ENCODE assay signal across 2 cellular contexts in genomic region chr2:120254178-120254577, GRCh38.
TF ChIP-seq lines count a peak whose summit lies in the region.

No MANE protein-coding gene starts in this region.

TF ChIP-seq in SK-N-SH, 30 proteins besides CTCF, POLR2A, EP300 and RAD21:
- TF ChIP-seq GATA2 (CRISPR knock-in tag; IDR thresholded peaks at IDR 0.05) (no peak), MXI1 (IDR thresholded peaks at IDR 0.05; ENCODE audit: low read depth, low read length) (no peak), RCOR1 (IDR thresholded peaks at IDR 0.05; ENCODE audit: low read length) (no peak), TAF1 (IDR thresholded peaks at IDR 0.05; ENCODE audit: borderline replicate concordance, low read depth, low read length) (no peak), NFIC (IDR thresholded peaks at IDR 0.05; ENCODE audit: borderline replicate concordance) (no peak), USF1 (IDR thresholded peaks at IDR 0.05; ENCODE audit: borderline replicate concordance, low read depth) (no peak), POLR2AphosphoS5 (IDR thresholded peaks at IDR 0.05; ENCODE audit: low read depth, low read length) (no peak), ZBTB33 (IDR thresholded peaks at IDR 0.05; ENCODE audit: borderline replicate concordance, low read depth) (no peak), SMC3 (IDR thresholded peaks at IDR 0.05; ENCODE audit: low read depth, low read length) (no peak), RFX5 (IDR thresholded peaks at IDR 0.05; ENCODE audit: low read length) (no peak), ELF1 (IDR thresholded peaks at IDR 0.05) (no peak), FOXM1 (IDR thresholded peaks at IDR 0.05; ENCODE audit: low read depth) (no peak), EZH2phosphoT487 (IDR thresholded peaks at IDR 0.05; ENCODE audit: borderline replicate concordance, low read depth) (no peak), FOSL2 (IDR thresholded peaks at IDR 0.05; ENCODE audit: borderline replicate concordance, low read depth) (no peak), NRF1 (IDR thresholded peaks at IDR 0.05; ENCODE audit: low read depth, low read length) (no peak), PBX3 (IDR thresholded peaks at IDR 0.05) (no peak), SIN3A (IDR thresholded peaks at IDR 0.05; ENCODE audit: borderline replicate concordance, low read depth, low read length) (no peak)

TF ChIP-seq in SK-N-SH treated with all-trans-retinoic acid at 6 μM for 48 hours, 23 proteins besides CTCF, POLR2A, EP300 and RAD21:
- no peak for TF ChIP-seq TOX (CRISPR knock-in tag; IDR thresholded peaks at IDR 0.05; ENCODE audit: borderline replicate concordance)
- no peak for TF ChIP-seq OSR1 (CRISPR knock-in tag; IDR thresholded peaks at IDR 0.05)
- TF ChIP-seq ESRRG (CRISPR knock-in tag; IDR thresholded peaks at IDR 0.05) = no peak
- TF ChIP-seq TCF4 (CRISPR knock-in tag; IDR thresholded peaks at IDR 0.05; ENCODE audit: borderline replicate concordance) = no peak
- TF ChIP-seq ARNTL (CRISPR knock-in tag; IDR thresholded peaks at IDR 0.05; ENCODE audit: borderline replicate concordance, low read depth) = no peak
